8 cellular contexts compared by ENCODE assay signal in the genomic region with DNA sequence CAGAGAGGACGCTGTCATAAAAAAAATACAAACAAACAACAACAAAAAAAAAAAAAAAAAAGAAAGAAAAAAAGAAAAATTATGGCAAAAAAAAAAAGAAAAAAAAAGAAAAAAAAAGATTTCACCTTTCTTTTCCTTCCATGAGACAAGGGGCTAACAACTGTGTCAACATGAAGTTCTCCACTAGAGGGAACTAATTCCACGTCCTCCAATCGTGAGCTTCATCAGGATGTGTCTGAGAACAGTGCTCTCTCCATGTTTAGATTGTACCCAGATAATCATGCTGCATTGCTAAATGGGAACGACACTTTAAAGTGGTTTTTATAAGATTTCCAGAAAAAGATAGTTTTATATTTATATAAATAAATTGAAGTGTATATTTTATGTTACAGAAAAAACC.
DNase-seq lines count a peak whose midpoint lies in the region; ATAC-seq, FAIRE-seq and TF ChIP-seq lines count a peak whose summit lies in the region.

No MANE protein-coding gene starts in this region.

- no peak overlapping the region for H3K9ac ChIP-seq in NT2/D1 (ENCODE audit: insufficient read length, low read depth)
- no peak overlapping the region for H3K9ac ChIP-seq in HepG2 (ENCODE audit: insufficient read depth, low read depth, low read length)

- no peak overlapping the region for H3K27ac ChIP-seq in HepG2 (ENCODE audit: extremely low read length, insufficient read depth, low read length)

- no peak overlapping the region for H3K27ac Mint-ChIP-seq in activated CD4-positive, alpha-beta T cell treated with anti-CD3 and anti-CD28 coated beads for 36 hours

- POLR2A ChIA-PET in activated CD4-positive, alpha-beta T cell treated with anti-CD3 and anti-CD28 coated beads for 36 hours (lab: Charles Lee): interaction anchor here (0.6 kb wide), 1 partner anchor 889 kb away, joined by 3 read pairs; no protein-coding TSS in a partner anchor
- POLR2A ChIA-PET in HepG2 (lab: Yijun Ruan, JAX): no interaction called here

- H3K9me3 ChIP-seq in NT2/D1 (ENCODE audit: insufficient read depth, low read length) (no peaks in the 10 kb centered on the region), HepG2 (ENCODE audit: low read length) (no peaks in the 10 kb centered on the region)

- no peaks in the 10 kb centered on the region for H3K36me3 Mint-ChIP-seq in activated CD4-positive, alpha-beta T cell treated with anti-CD3 and anti-CD28 coated beads for 36 hours (ENCODE audit: low read depth)

- TF ChIP-seq POLR2A in HepG2 (IDR thresholded peaks at IDR 0.05; ENCODE audit: insufficient read depth in 1 of 2, low read depth in 2 of 2, low read length in 2 of 2): no peak

- CTCF ChIA-PET in activated CD4-positive, alpha-beta T cell treated with anti-CD3 and anti-CD28 coated beads for 36 hours (lab: Charles Lee): interaction anchor here (0.5 to 1.1 kb wide), 7 partner anchors 10 to 1143 kb away, joined by 3 to 4 read pairs (median 3); no protein-coding TSS in a partner anchor
- CTCF ChIA-PET in HepG2 (lab: Yijun Ruan, JAX; ENCODE audit: low intra/inter-chr PET ratio, low total read pairs): interaction anchor here (1.5 to 2.3 kb wide), 2 partner anchors 116 to 659 kb away, joined by 6 to 10 read pairs; no protein-coding TSS in a partner anchor

- H3K4me3 ChIP-seq in NT2/D1 (ENCODE audit: insufficient read length, low read depth) (no peak overlapping the region), choroid plexus epithelial cell (ENCODE audit: low read depth, low read length) (no peak overlapping the region), HepG2 (replicated peaks in 1 of 3; ENCODE audit: insufficient read depth in 1 of 3, low read depth in 2 of 3, low read length in 3 of 3) (no peak overlapping the region)

- H3K27me3 Mint-ChIP-seq in activated CD4-positive, alpha-beta T cell treated with anti-CD3 and anti-CD28 coated beads for 36 hours: no peaks in the 10 kb centered on the region

- H3K4me1 Mint-ChIP-seq in activated CD4-positive, alpha-beta T cell treated with anti-CD3 and anti-CD28 coated beads for 36 hours: no peaks in the 10 kb centered on the region

- H3K36me3 ChIP-seq in NT2/D1 (ENCODE audit: insufficient read depth, insufficient read length, low read length) (no peaks in the 10 kb centered on the region), HepG2 (replicated peaks in 1 of 2; ENCODE audit: control insufficient read depth in 1 of 2, insufficient read depth in 2 of 2, low read length in 2 of 2) (no peaks in the 10 kb centered on the region)

- 0 out of 2 replicates have a peak, but pooled peaks have one; percentile 18 for TF ChIP-seq RAD21 in HepG2 (CRISPR knock-in tag; IDR thresholded peaks at IDR 0.05)

- no TSS peak for BruUV-seq in HepG2 (replicated peaks; lab: Mats Ljungman, UMichigan)

- H3K4me1 ChIP-seq in NT2/D1 (ENCODE audit: insufficient read depth, insufficient read length): no peaks in the 10 kb centered on the region
- H3K4me1 ChIP-seq in HepG2 (ENCODE audit: insufficient read depth, low read length): no peaks in the 10 kb centered on the region

- no peaks in the 10 kb centered on the region for H4K20me1 ChIP-seq in HepG2 (ENCODE audit: insufficient read depth, low read length)

- in situ Hi-C loops in HepG2 (cut with HindIII; ENCODE audit: extremely low pct_ligation_motif_present, low pct_unique_long_range_greater_than_20kb): loop anchor here (5.0 to 25.0 kb wide), 2 partner anchors 114 to 279 kb away; no protein-coding TSS in a partner anchor

- H3K9me3 Mint-ChIP-seq in activated CD4-positive, alpha-beta T cell treated with anti-CD3 and anti-CD28 coated beads for 36 hours (ENCODE audit: low read depth): no peaks in the 10 kb centered on the region

- H3K79me2 ChIP-seq in HepG2 (ENCODE audit: insufficient read depth, low read length): no peaks in the 10 kb centered on the region

- peak; percentile 83 for ATAC-seq in activated CD4-positive, alpha-beta T cell treated with anti-CD3 and anti-CD28 coated beads for 36 hours
- ATAC-seq in GM21786 (IDR thresholded peaks at IDR 0.05; ENCODE audit: unreplicated experiment) (peak; percentile 88), HepG2 (peak; percentile 80)

- FAIRE-seq in HTR-8/SVneo (lab: Jason Lieb, UNC) (no peak), HepG2 (lab: Jason Lieb, UNC) (peak; percentile 77)

- no peak overlapping the region for H3K4me2 ChIP-seq in HepG2 (ENCODE audit: low read depth, low read length)

- intact Hi-C loops in activated CD4-positive, alpha-beta T cell treated with anti-CD3 and anti-CD28 coated beads for 36 hours (cut with DNase I, micrococcal nuclease): loop anchor here (2.0 to 10.0 kb wide), 4 partner anchors 301 to 1014 kb away; no protein-coding TSS in a partner anchor
- intact Hi-C loops in HepG2 (cut with micrococcal nuclease; ENCODE audit: unreplicated experiment): loop anchor here (1.0 to 2.0 kb wide), 4 partner anchors 116 to 659 kb away; no protein-coding TSS in a partner anchor

- no peak overlapping the region for H3K4me3 Mint-ChIP-seq in activated CD4-positive, alpha-beta T cell treated with anti-CD3 and anti-CD28 coated beads for 36 hours

- WGBS in HepG2 (ENCODE audit: low lambda C conversion rate): under 1% methylated on average over 4 of the region's 4 CpGs

- TF ChIP-seq CTCF in choroid plexus epithelial cell (conservative IDR thresholded peaks at IDR 0.05; ENCODE audit: low read depth, low read length) (peak; percentile 80), HepG2 (CRISPR knock-in tag; IDR thresholded peaks at IDR 0.05) (peak; percentile 71)

- TF ChIP-seq EP300 in HepG2 (IDR thresholded peaks at IDR 0.05; ENCODE audit: low read depth in 2 of 2, low read length in 2 of 2) (no peak), HepG2 (CRISPR knock-in tag; IDR thresholded peaks at IDR 0.05; ENCODE audit: borderline replicate concordance) (no peak)

- H3K27me3 ChIP-seq in NT2/D1 (ENCODE audit: insufficient read depth, insufficient read length) (no peaks in the 10 kb centered on the region), HepG2 (ENCODE audit: control insufficient read depth in 1 of 2, insufficient read depth in 2 of 2, low read length in 2 of 2) (no peaks in the 10 kb centered on the region)

- no peak overlapping the region for H2AFZ ChIP-seq in HepG2 (ENCODE audit: low read length)

- peak; percentile 14 for DNase-seq in activated CD4-positive, alpha-beta T cell treated with anti-CD3 and anti-CD28 coated beads for 36 hours
- DNase-seq in activated CD4-positive, alpha-beta T cell treated with anti-CD3 and anti-CD28 coated beads for 1 hour: no peak
- DNase-seq in HTR-8/SVneo (ENCODE audit: insufficient read length, low spot score) (peak; percentile 69), NT2/D1 (ENCODE audit: low read depth, low spot score) (peak; percentile 77), choroid plexus epithelial cell (ENCODE audit: low read depth) (peak; percentile 88), HepG2 (ENCODE audit: low spot score) (peak; percentile 63)
- no peak for DNase-seq in activated effector memory CD4-positive, alpha-beta T cell treated with Interleukin-2 at 50 U/mL for 16 hours

TF ChIP-seq in HepG2, 621 proteins besides CTCF, POLR2A, EP300 and RAD21:
- TF ChIP-seq HCFC1 (IDR thresholded peaks at IDR 0.05; ENCODE audit: low read depth, low read length) (no peak), CBX2 (IDR thresholded peaks at IDR 0.05; ENCODE audit: low read depth, low read length) (no peak), CBX2 (CRISPR knock-in tag; IDR thresholded peaks at IDR 0.05; ENCODE audit: low read depth) (no peak), SMC3 (IDR thresholded peaks at IDR 0.05; ENCODE audit: low read length) (peak; percentile 65), STAG1 (CRISPR knock-in tag; IDR thresholded peaks at IDR 0.05) (peak; percentile 82), FOXA3 (CRISPR knock-in tag; IDR thresholded peaks at IDR 0.05) (peak; percentile 78), ZNF331 (CRISPR knock-in tag; IDR thresholded peaks at IDR 0.05) (no peak), FOXA1 (IDR thresholded peaks at IDR 0.05) (no peak), FOXA1 (CRISPR knock-in tag; IDR thresholded peaks at IDR 0.05) (peak; percentile 86)
- TF ChIP-seq, protein P1, sequence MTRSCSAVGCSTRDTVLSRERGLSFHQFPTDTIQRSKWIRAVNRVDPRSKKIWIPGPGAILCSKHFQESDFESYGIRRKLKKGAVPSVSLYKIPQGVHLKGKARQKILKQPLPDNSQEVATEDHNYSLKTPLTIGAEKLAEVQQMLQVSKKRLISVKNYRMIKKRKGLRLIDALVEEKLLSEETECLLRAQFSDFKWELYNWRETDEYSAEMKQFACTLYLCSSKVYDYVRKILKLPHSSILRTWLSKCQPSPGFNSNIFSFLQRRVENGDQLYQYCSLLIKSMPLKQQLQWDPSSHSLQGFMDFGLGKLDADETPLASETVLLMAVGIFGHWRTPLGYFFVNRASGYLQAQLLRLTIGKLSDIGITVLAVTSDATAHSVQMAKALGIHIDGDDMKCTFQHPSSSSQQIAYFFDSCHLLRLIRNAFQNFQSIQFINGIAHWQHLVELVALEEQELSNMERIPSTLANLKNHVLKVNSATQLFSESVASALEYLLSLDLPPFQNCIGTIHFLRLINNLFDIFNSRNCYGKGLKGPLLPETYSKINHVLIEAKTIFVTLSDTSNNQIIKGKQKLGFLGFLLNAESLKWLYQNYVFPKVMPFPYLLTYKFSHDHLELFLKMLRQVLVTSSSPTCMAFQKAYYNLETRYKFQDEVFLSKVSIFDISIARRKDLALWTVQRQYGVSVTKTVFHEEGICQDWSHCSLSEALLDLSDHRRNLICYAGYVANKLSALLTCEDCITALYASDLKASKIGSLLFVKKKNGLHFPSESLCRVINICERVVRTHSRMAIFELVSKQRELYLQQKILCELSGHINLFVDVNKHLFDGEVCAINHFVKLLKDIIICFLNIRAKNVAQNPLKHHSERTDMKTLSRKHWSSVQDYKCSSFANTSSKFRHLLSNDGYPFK (CRISPR knock-in tag; IDR thresholded peaks at IDR 0.05; ENCODE audit: borderline replicate concordance): no peak

Comparison
In these comparisons a context has a peak if more than half of its experiments do, and no peak if none do; other contexts are left out.
1. DNase-seq: peak in activated CD4-positive, alpha-beta T cell treated with anti-CD3 and anti-CD28 coated beads for 36 hours (single experiment), HTR-8/SVneo (single experiment), NT2/D1 (single experiment), choroid plexus epithelial cell (single experiment) and HepG2 (single experiment); none in activated CD4-positive, alpha-beta T cell treated with anti-CD3 and anti-CD28 coated beads for 1 hour (single experiment) and activated effector memory CD4-positive, alpha-beta T cell treated with Interleukin-2 at 50 U/mL for 16 hours (single experiment).
2. Peak in every context shown above with its lines, with median percentiles within 50 percentile points of each other: ATAC-seq.